In genomic region chr17:45197555-45198334, GRCh38 we compare ENCODE assay signal across 9 cellular contexts. TPM values are rescaled to one million over a fixed set of nuclear protein-coding genes. Genes with fewer than 3 reads are reported as not detected.
DNase-seq lines count a peak whose midpoint lies in the region; ATAC-seq, FAIRE-seq and TF ChIP-seq lines count a peak whose summit lies in the region.
"Had no signal": no experiment of that assay in that cellular context is flagged by ENCODE, and none has a peak within 500 bp of the region (broad histone marks: within the 10 kb centered on the region; RNA-seq: fewer than 3 reads in every experiment).

No MANE protein-coding gene starts in this region.

- H3K27ac ChIP-seq in CD4-positive, alpha-beta memory T cell (ENCODE audit: low read depth, low read length), result no peak overlapping the region
- H3K27ac ChIP-seq in substantia nigra (ENCODE audit: low read depth, low read length, poor library complexity, severe bottlenecking), result peak overlapping the region; percentile 63

- no peaks in the 10 kb centered on the region for H3F3A ChIP-seq in Loucy (ENCODE audit: low read depth)

- H3K4me3 ChIP-seq in CD4-positive, alpha-beta memory T cell (ENCODE audit: low read length in 2 of 2), result no peak overlapping the region
- no peak overlapping the region for H3K4me3 ChIP-seq in Loucy (ENCODE audit: low read length, poor library complexity, severe bottlenecking)

- no peaks in the 10 kb centered on the region for H3K4me1 ChIP-seq in CD4-positive, alpha-beta memory T cell (ENCODE audit: insufficient read depth, low read length)
- H3K4me1 ChIP-seq in Loucy (ENCODE audit: insufficient read depth, low read length, poor library complexity, severe bottlenecking), result peaks cover 10% of the 10 kb centered on the region

- CTCF ChIA-PET in CD4-positive, alpha-beta memory T cell (lab: Charles Lee; ENCODE audit: partially characterized antibody), result interaction anchor here (0.6 to 12.0 kb wide), 39 partner anchors 9 to 277 kb away, joined by 3 to 300 read pairs (median 6); partner anchors contain the start of genes ACBD4, HEXIM1, HEXIM2 and PLCD3

- H3K4me1 Mint-ChIP-seq in CD4-positive, alpha-beta memory T cell, result peaks cover 0 to 4% (median 2%) of the 10 kb centered on the region in 4 donors

- H3K36me3 Mint-ChIP-seq in CD4-positive, alpha-beta memory T cell, result no peaks in the 10 kb centered on the region

- intact Hi-C loops in CD4-positive, alpha-beta memory T cell (cut with micrococcal nuclease), result loop anchor here (1.0 to 5.0 kb wide), 5 partner anchors 45 to 420 kb away; partner anchors contain the start of genes ACBD4 and HEXIM1

- no peaks in the 10 kb centered on the region for H3K9me2 ChIP-seq in Loucy (replicated peaks; ENCODE audit: low read depth, low read length)

- POLR2A ChIA-PET in CD4-positive, alpha-beta memory T cell (lab: Charles Lee; ENCODE audit: partially characterized antibody), result interaction anchor here (1.0 to 5.0 kb wide), 5 partner anchors 23 to 62 kb away, joined by 5 to 63 read pairs (median 11); partner anchors contain the start of genes ACBD4, HEXIM1 and HEXIM2

- H3K27me3 Mint-ChIP-seq in CD4-positive, alpha-beta memory T cell, result no peaks in the 10 kb centered on the region

- H2AFZ ChIP-seq in Loucy (ENCODE audit: low read length), result peak overlapping the region; percentile 80

- H3K9me3 ChIP-seq in CD4-positive, alpha-beta memory T cell (ENCODE audit: control insufficient read depth in 1 of 2, low read length in 2 of 2), result no peaks in the 10 kb centered on the region
- no peaks in the 10 kb centered on the region for H3K9me3 ChIP-seq in Loucy (ENCODE audit: insufficient read depth, low read depth, low read length)

- peak; percentile 74 to 84 (median 76) for DNase-seq in CD4-positive, alpha-beta memory T cell
- DNase-seq in SHP77 treated with DMSO at 0.1 percent for 48 hours (lab: John Stamatoyannopoulos, UW) (peak; percentile 60), frontal cortex (ENCODE audit: low spot score in 2 of 2) (peak; percentile 58 to 80), non-pigmented ciliary epithelial cell (ENCODE audit: low read depth) (peak; percentile 23), substantia nigra (lab: John Stamatoyannopoulos, UW) (peak; percentile 22 to 94 (median 82))
- peak; percentile 84 for DNase-seq in activated gamma-delta T cell treated with anti-CD3 and anti-CD28 coated beads, Interleukin-2, amount 50 U/mL, for 16 hours (ENCODE audit: low read depth)

- peak overlapping the region; percentile 51 for H3K9ac ChIP-seq in Loucy (ENCODE audit: low read depth, low read length, poor library complexity, severe bottlenecking)

- ATAC-seq in GM21423 (IDR thresholded peaks at IDR 0.05; ENCODE audit: unreplicated experiment), result peak; percentile 72

- H3K9me3 Mint-ChIP-seq in CD4-positive, alpha-beta memory T cell, result peaks cover 0 to 2% (median 0%) of the 10 kb centered on the region in 8 donors

- peak; percentile 98 for TF ChIP-seq CTCF in Loucy (conservative IDR thresholded peaks at IDR 0.05; ENCODE audit: low read length)

- no peaks in the 10 kb centered on the region for H3K27me3 ChIP-seq in CD4-positive, alpha-beta memory T cell (ENCODE audit: insufficient read depth, low read length)
- no peaks in the 10 kb centered on the region for H3K27me3 ChIP-seq in Loucy (ENCODE audit: insufficient read depth, low read length, poor library complexity, severe bottlenecking)

- FAIRE-seq in frontal cortex (lab: Jason Lieb, UNC), result no peak
- FAIRE-seq: colon had no signal

- H3K79me2 ChIP-seq in Loucy (ENCODE audit: insufficient read depth, low read length), result no peaks in the 10 kb centered on the region

- peak overlapping the region; percentile 47 for H3K4me2 ChIP-seq in Loucy (ENCODE audit: low read depth, low read length, poor library complexity, severe bottlenecking)

- no peaks in the 10 kb centered on the region for H4K20me1 ChIP-seq in Loucy (ENCODE audit: insufficient read depth, low read length, poor library complexity, severe bottlenecking)

- H3K4me3 Mint-ChIP-seq in CD4-positive, alpha-beta memory T cell, result no peak overlapping the region

- H3K36me3 ChIP-seq in CD4-positive, alpha-beta memory T cell (ENCODE audit: insufficient read depth, low read length), result no peaks in the 10 kb centered on the region
- H3K36me3 ChIP-seq in Loucy (ENCODE audit: insufficient read depth, low read length), result no peaks in the 10 kb centered on the region

- H3K27ac Mint-ChIP-seq in CD4-positive, alpha-beta memory T cell, result no peak overlapping the region

RNA-seq across cellular contexts. Expression of gene FMNL1, which starts 23.9 kb away (rescaled TPM):
- total RNA-seq in CD4-positive, alpha-beta memory T cell, result 100 to 1,000 TPM; 403 to 405 TPM
- 10 to 100 TPM in 1 of 2 donors, 1 to 10 TPM in 1; 8.1 to 64.4 TPM for polyA plus RNA-seq in CD4-positive, alpha-beta memory T cell
- total RNA-seq in frontal cortex, result 4.1 TPM

RNA-seq across cellular contexts. Expression of gene HEXIM2, which starts 36.1 kb away (rescaled TPM):
- 1 to 10 TPM; 2.7 to 5.1 TPM for total RNA-seq in CD4-positive, alpha-beta memory T cell
- polyA plus RNA-seq in CD4-positive, alpha-beta memory T cell, result 1 to 10 TPM; 2.7 to 2.8 TPM
- total RNA-seq in frontal cortex, result 8.2 TPM

RNA-seq across cellular contexts. Expression of gene HEXIM1, which starts 49.5 kb away (rescaled TPM):
- 10 to 100 TPM; 28.8 to 30.8 TPM for total RNA-seq in CD4-positive, alpha-beta memory T cell
- polyA plus RNA-seq in CD4-positive, alpha-beta memory T cell, result 1 to 10 TPM; 2.8 to 5.9 TPM
- total RNA-seq in frontal cortex, result 8.6 TPM

Comparison
In these comparisons a context has a peak if more than half of its experiments do, and no peak if none do; other contexts are left out.
1. DNase-seq: peak in every context shown above with its lines; median percentile 84 in activated gamma-delta T cell treated with anti-CD3 and anti-CD28 coated beads, Interleukin-2, amount 50 U/mL, for 16 hours; 82 in substantia nigra; 76 in CD4-positive, alpha-beta memory T cell; 69 in frontal cortex; 60 in SHP77 treated with DMSO at 0.1 percent for 48 hours; 23 in non-pigmented ciliary epithelial cell.
2. RNA of gene FMNL1, which starts 23.9 kb away (total RNA-seq): 403 to 405 TPM in CD4-positive, alpha-beta memory T cell; 4.1 TPM in frontal cortex (single experiment); every median in the first group is over 10 times any median in the second.